8 cellular contexts compared by ENCODE assay signal in the genomic region with DNA sequence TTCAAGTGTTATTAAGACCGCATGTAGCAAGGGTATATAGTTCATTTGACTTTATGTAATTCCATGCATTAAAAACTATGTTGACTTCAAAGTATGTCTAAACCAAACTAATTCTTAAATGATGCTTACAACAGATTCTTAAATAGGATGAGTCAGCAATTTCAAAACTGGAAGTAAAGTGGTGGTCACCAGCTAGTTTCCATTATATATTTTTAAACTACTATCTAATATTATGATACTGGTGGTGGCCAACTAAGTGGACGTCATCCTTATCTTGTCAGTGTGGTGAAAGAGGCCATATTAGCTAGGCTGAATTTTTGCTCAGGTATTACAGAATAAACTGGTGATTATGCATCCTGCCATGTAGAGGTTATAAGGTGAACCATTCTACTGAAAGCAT. TPM values are rescaled to one million over a fixed set of nuclear protein-coding genes. Genes with fewer than 3 reads are reported as not detected.
DNase-seq lines count a peak whose midpoint lies in the region; ATAC-seq and TF ChIP-seq lines count a peak whose summit lies in the region.

No MANE protein-coding gene starts in this region.

- H3K36me3 ChIP-seq in Caco-2 (ENCODE audit: control insufficient read depth, insufficient read depth, low read length) = no peaks in the 10 kb centered on the region

- BruUV-seq in Caco-2 (replicated peaks; lab: Mats Ljungman, UMichigan) = no TSS peak

- CTCF ChIA-PET in Caco-2 (lab: Charles Lee) = no interaction called here

- no peak overlapping the region for H3K27ac Mint-ChIP-seq in Caco-2 (ENCODE audit: unreplicated experiment)
- peak overlapping the region; percentile 70 to 89 for H3K27ac Mint-ChIP-seq in natural killer cell treated with Interleukin-12 subunit alpha and Interleukin-12 subunit beta and Interleukin-15 and Interleukin-18, amount 100 ng/mL, for 72 hours

- 71 to 80% methylated on average over 2 of the region's 2 CpGs for WGBS in lower leg skin, 2 donors

- no peak overlapping the region for H3K4me3 ChIP-seq in Caco-2 (ENCODE audit: low read depth, low read length)
- H3K4me3 ChIP-seq in astrocyte of the spinal cord (ENCODE audit: low read depth, low read length) = peak overlapping the region; percentile 84
- H3K4me3 ChIP-seq in lower leg skin (ENCODE audit: low read depth, poor library complexity, severe bottlenecking) = no peak overlapping the region

- no peaks in the 10 kb centered on the region for H3K4me1 ChIP-seq in Caco-2

- peaks cover 2% of the 10 kb centered on the region for H3K27me3 ChIP-seq in Caco-2 (replicated peaks; ENCODE audit: control insufficient read depth, insufficient read depth, low read length)

- DNase-seq in Caco-2 (no peak), astrocyte of the spinal cord (ENCODE audit: low read depth, low spot score) (no peak), SKM-1 treated with dmso at 0.1 percent for 144 hours (lab: John Stamatoyannopoulos, UW; ENCODE audit: unreplicated experiment) (no peak), lower leg skin (ENCODE audit: low spot score in 2 of 2) (no peak)
- no peak for DNase-seq in natural killer cell treated with Interleukin-12 subunit alpha and Interleukin-12 subunit beta and Interleukin-15 and Interleukin-18, amount 100 ng/mL, for 72 hours (ENCODE audit: low spot score)
- no peak for DNase-seq in stimulated activated CD4-positive, alpha-beta T cell treated with anti-CD3 and anti-CD28 coated beads, Interleukin-15, amount 100 ng/mL, for 24 hours

- no peak for TF ChIP-seq CTCF in Caco-2 (IDR thresholded peaks at IDR 0.05; ENCODE audit: insufficient read depth in 1 of 2, low read depth in 1 of 2, low read length in 1 of 2, severe bottlenecking in 1 of 2, unreplicated experiment in 1 of 2)
- TF ChIP-seq CTCF in astrocyte of the spinal cord (IDR thresholded peaks at IDR 0.05; ENCODE audit: low read depth, low read length) = no peak
- no peak for TF ChIP-seq CTCF in lower leg skin (IDR thresholded peaks at IDR 0.05)

- no peaks in the 10 kb centered on the region for H3K4me1 Mint-ChIP-seq in Caco-2 (ENCODE audit: low read depth, unreplicated experiment)
- peaks cover 29 to 34% of the 10 kb centered on the region in 2 donors for H3K4me1 Mint-ChIP-seq in natural killer cell treated with Interleukin-12 subunit alpha and Interleukin-12 subunit beta and Interleukin-15 and Interleukin-18, amount 100 ng/mL, for 72 hours (ENCODE audit: low read depth in 2 of 2)

- ATAC-seq in HG02798 (IDR thresholded peaks at IDR 0.05; ENCODE audit: poor library complexity, unreplicated experiment) = peak; percentile 13
- no peak for ATAC-seq in natural killer cell treated with Interleukin-12 subunit alpha and Interleukin-12 subunit beta and Interleukin-15 and Interleukin-18, amount 100 ng/mL, for 72 hours
- no peak for ATAC-seq in GM19467 (IDR thresholded peaks at IDR 0.05; ENCODE audit: unreplicated experiment)

- no peaks in the 10 kb centered on the region for H3K9me3 Mint-ChIP-seq in Caco-2 (ENCODE audit: unreplicated experiment)
- H3K9me3 Mint-ChIP-seq in natural killer cell treated with Interleukin-12 subunit alpha and Interleukin-12 subunit beta and Interleukin-15 and Interleukin-18, amount 100 ng/mL, for 72 hours = no peaks in the 10 kb centered on the region

- POLR2A ChIA-PET in Caco-2 (lab: Charles Lee) = no interaction called here

- no peaks in the 10 kb centered on the region for H3K36me3 Mint-ChIP-seq in Caco-2 (ENCODE audit: insufficient read depth, unreplicated experiment)
- no peaks in the 10 kb centered on the region for H3K36me3 Mint-ChIP-seq in natural killer cell treated with Interleukin-12 subunit alpha and Interleukin-12 subunit beta and Interleukin-15 and Interleukin-18, amount 100 ng/mL, for 72 hours

- no peaks in the 10 kb centered on the region for H3K9me3 ChIP-seq in Caco-2

- in situ Hi-C loops in astrocyte of the spinal cord (cut with HindIII; ENCODE audit: low sequenced_read_pairs) = no loop called here

- H3K27me3 Mint-ChIP-seq in Caco-2 (ENCODE audit: insufficient read depth, unreplicated experiment) = peaks cover 15% of the 10 kb centered on the region
- no peaks in the 10 kb centered on the region for H3K27me3 Mint-ChIP-seq in natural killer cell treated with Interleukin-12 subunit alpha and Interleukin-12 subunit beta and Interleukin-15 and Interleukin-18, amount 100 ng/mL, for 72 hours

- intact Hi-C loops in Caco-2 (cut with micrococcal nuclease; ENCODE audit: unreplicated experiment) = no loop called here
- intact Hi-C loops in lower leg skin (cut with DNase I; ENCODE audit: low total_unique reads) = no loop called here

- H3K4me3 Mint-ChIP-seq in Caco-2 (ENCODE audit: unreplicated experiment) = peak overlapping the region; percentile 75
- H3K4me3 Mint-ChIP-seq in natural killer cell treated with Interleukin-12 subunit alpha and Interleukin-12 subunit beta and Interleukin-15 and Interleukin-18, amount 100 ng/mL, for 72 hours = peak overlapping the region; percentile 91

- TF ChIP-seq POLR2A in lower leg skin (IDR thresholded peaks at IDR 0.05) = no peak

RNA-seq across cellular contexts. Expression of gene IL15, which starts 1.2 kb away (rescaled TPM):
- total RNA-seq in Caco-2 (2022) (0.37 TPM in 1 of 2 replicates, not detected in the other), lower leg skin (1 to 10 TPM in 2 of 4 donors, under 1 TPM in 2; 0.42 to 1.6 (median 0.96) TPM)
- total RNA-seq in natural killer cell treated with Interleukin-12 subunit alpha and Interleukin-12 subunit beta and Interleukin-15 and Interleukin-18, amount 100 ng/mL, for 72 hours = 1 to 10 TPM; 4.7 to 7.2 TPM
